Comparison of ENCODE assay signal across 28 cellular contexts in the genomic region with DNA sequence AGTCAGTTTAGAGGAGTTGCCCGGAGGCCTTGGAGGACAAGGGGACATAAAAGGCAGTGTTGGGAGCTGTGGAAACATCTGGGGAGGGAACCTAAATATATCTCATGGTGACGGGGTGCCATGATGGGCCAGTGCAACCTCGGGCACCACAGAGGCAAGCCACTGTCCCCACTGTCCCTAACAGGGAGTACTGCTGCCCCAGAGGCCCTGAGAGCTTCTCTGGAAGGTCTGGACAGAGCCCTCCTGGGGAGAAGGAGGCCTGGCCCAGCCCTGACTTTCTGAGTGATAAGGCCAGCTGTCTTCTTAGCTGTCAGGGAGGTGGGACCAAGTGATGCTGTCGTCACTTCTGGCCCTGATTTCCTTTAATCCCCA. TPM values are rescaled to one million over a fixed set of nuclear protein-coding genes. Genes with fewer than 3 reads are reported as not detected.
DNase-seq lines count a peak whose midpoint lies in the region; TF ChIP-seq lines count a peak whose summit lies in the region.
"Had no signal": no experiment of that assay in that cellular context is flagged by ENCODE, and none has a peak within 500 bp of the region (broad histone marks: within the 10 kb centered on the region; RNA-seq: fewer than 3 reads in every experiment).

No MANE protein-coding gene starts in this region.

- no peak overlapping the region for H3K4ac ChIP-seq in H9 (ENCODE audit: low read depth, low read length)

- no peaks in the 10 kb centered on the region for H3K23me2 ChIP-seq in H9 (ENCODE audit: insufficient read length, low read depth, low read length, poor library complexity, severe bottlenecking)

- no peaks in the 10 kb centered on the region for H3K79me1 ChIP-seq in H9 (ENCODE audit: insufficient read depth, low read depth, low read length, poor library complexity, severe bottlenecking)

- no peak overlapping the region for H4K91ac ChIP-seq in H9 (ENCODE audit: insufficient read length, low read depth, low read length)

- H3K27ac ChIP-seq in H9 (ENCODE audit: insufficient read length, low read depth, low read length): no peak overlapping the region
- peak overlapping the region; percentile 63 to 64 for H3K27ac ChIP-seq in ascending aorta
- H3K27ac ChIP-seq in spleen: peak overlapping the region in 5 of 8 donors; percentile 62 to 78 (median 70)
- H3K27ac ChIP-seq: colonic mucosa, esophagus muscularis mucosa, foreskin keratinocyte, KMS-11, SK-N-MC, uterus had no signal

- H3K14ac ChIP-seq in H9 (ENCODE audit: insufficient read depth, low read length): no peak overlapping the region

- H2BK12ac ChIP-seq in H9 (ENCODE audit: insufficient read length, low read depth, low read length): no peak overlapping the region

- H4K5ac ChIP-seq in H9 (ENCODE audit: insufficient read length, low read depth, low read length): no peak overlapping the region

- H3T11ph ChIP-seq in H9 (ENCODE audit: low read length): no peak overlapping the region

- H2AK5ac ChIP-seq in H9 (ENCODE audit: insufficient read length, low read length): no peak overlapping the region

- intact Hi-C loops in ascending aorta (cut with DNase I): loop anchor here (2.0 kb wide), 1 partner anchor 22 kb away; no protein-coding TSS in a partner anchor
- intact Hi-C loops in spleen (cut with DNase I; ENCODE audit: low total_unique reads): no loop called here
- intact Hi-C loops in activated CD4-positive, alpha-beta T cell treated with anti-CD3 and anti-CD28 coated beads, Interleukin-2, amount 10 ng/mL, durations not matched to agents 24 days and 14 days (cut with micrococcal nuclease): no loop called here

- H3K27me3 Mint-ChIP-seq in H9 (ENCODE audit: low read depth): peaks cover 32% of the 10 kb centered on the region
- peaks cover 47% of the 10 kb centered on the region for H3K27me3 Mint-ChIP-seq in activated CD4-positive, alpha-beta T cell treated with anti-CD3 and anti-CD28 coated beads, Interleukin-2, amount 10 ng/mL, durations not matched to agents 24 days and 14 days

- H3K4me3 ChIP-seq in ascending aorta: no peak overlapping the region
- peak overlapping the region in 4 of 8 donors; percentile 42 to 65 (median 51) for H3K4me3 ChIP-seq in spleen
- H3K4me3 ChIP-seq: colonic mucosa, esophagus muscularis mucosa, SK-N-MC, uterus had no signal

- H2BK15ac ChIP-seq in H9 (ENCODE audit: low read depth, low read length): no peak overlapping the region

- no peaks in the 10 kb centered on the region for H3K36me3 Mint-ChIP-seq in H9 (ENCODE audit: insufficient read depth in 1 of 3, low read depth in 3 of 3)
- no peaks in the 10 kb centered on the region for H3K36me3 Mint-ChIP-seq in activated CD4-positive, alpha-beta T cell treated with anti-CD3 and anti-CD28 coated beads, Interleukin-2, amount 10 ng/mL, durations not matched to agents 24 days and 14 days (ENCODE audit: low read depth)

- H2BK20ac ChIP-seq in H9 (ENCODE audit: low read depth, low read length, poor library complexity, severe bottlenecking): no peak overlapping the region

- H3K79me2 ChIP-seq in H9 (ENCODE audit: insufficient read depth, low read length): no peaks in the 10 kb centered on the region

- no peak overlapping the region for H2BK5ac ChIP-seq in H9 (ENCODE audit: insufficient read length, low read length)

- H3K27me3 ChIP-seq in H9 (ENCODE audit: insufficient read depth, low read length) (peaks cover 4% of the 10 kb centered on the region), ascending aorta (no peaks in the 10 kb centered on the region), spleen (replicated peaks in 1 of 7) (peaks cover 0 to 32% (median 9%) of the 10 kb centered on the region in 7 donors)

- H3K9me3 ChIP-seq in H9 (ENCODE audit: control insufficient read depth, low read depth, low read length) (no peaks in the 10 kb centered on the region), ascending aorta (no peaks in the 10 kb centered on the region), spleen (no peaks in the 10 kb centered on the region)
- H3K9me3 ChIP-seq: colonic mucosa, esophagus muscularis mucosa, uterus had no signal

- no peaks in the 10 kb centered on the region; a peak in 1 of 5 replicates for H3K9me3 Mint-ChIP-seq in H9
- H3K9me3 Mint-ChIP-seq in activated CD4-positive, alpha-beta T cell treated with anti-CD3 and anti-CD28 coated beads, Interleukin-2, amount 10 ng/mL, durations not matched to agents 24 days and 14 days: no peaks in the 10 kb centered on the region
- H3K9me3 Mint-ChIP-seq: activated T-helper 1 cell treated with anti-CD3 and anti-CD28 coated beads, Interleukin-12 subunit alpha, Interleukin-12 subunit beta, Interleukin-2, Interleukin-4 antibody, amounts not matched to agents 30 ng/mL and 10 ng/mL and 1 ng/mL, durations not matched to agents 14 hours and 24 hours and 36 hours; naive B cell had no signal

- no peak overlapping the region for H3K18ac ChIP-seq in H9 (ENCODE audit: insufficient read length, low read depth, low read length)

- no peak overlapping the region for H3K4me3 Mint-ChIP-seq in H9
- no peak overlapping the region for H3K4me3 Mint-ChIP-seq in activated CD4-positive, alpha-beta T cell treated with anti-CD3 and anti-CD28 coated beads, Interleukin-2, amount 10 ng/mL, durations not matched to agents 24 days and 14 days
- H3K4me3 Mint-ChIP-seq: activated T-helper 1 cell treated with anti-CD3 and anti-CD28 coated beads, Interleukin-12 subunit alpha, Interleukin-12 subunit beta, Interleukin-2, Interleukin-4 antibody, amounts not matched to agents 30 ng/mL and 10 ng/mL and 1 ng/mL, durations not matched to agents 14 hours and 24 hours and 36 hours had no signal

- H3K23ac ChIP-seq in H9 (ENCODE audit: insufficient read length, low read depth, low read length): no peak overlapping the region

- no peak overlapping the region; a peak in 1 of 7 replicates for H3K27ac Mint-ChIP-seq in H9
- no peak overlapping the region for H3K27ac Mint-ChIP-seq in activated CD4-positive, alpha-beta T cell treated with anti-CD3 and anti-CD28 coated beads, Interleukin-2, amount 10 ng/mL, durations not matched to agents 24 days and 14 days
- H3K27ac Mint-ChIP-seq: activated T-helper 1 cell treated with anti-CD3 and anti-CD28 coated beads, Interleukin-12 subunit alpha, Interleukin-12 subunit beta, Interleukin-2, Interleukin-4 antibody, amounts not matched to agents 30 ng/mL and 10 ng/mL and 1 ng/mL, durations not matched to agents 14 hours and 24 hours and 36 hours; naive B cell had no signal

- WGBS in H9 (ENCODE audit: extremely low coverage, insufficient read length, low lambda C conversion rate): no CpG with 5 or more reads among the region's 4 CpGs
- WGBS in spleen, 5 donors: 51 to 85% (median 71%) methylated on average over 4 of the region's 4 CpGs

- H3K4me1 ChIP-seq in H9 (ENCODE audit: insufficient read depth, low read length): no peaks in the 10 kb centered on the region
- H3K4me1 ChIP-seq in ascending aorta: peaks cover 19 to 21% of the 10 kb centered on the region in 2 donors
- H3K4me1 ChIP-seq in spleen: peaks cover 5 to 57% (median 35%) of the 10 kb centered on the region in 6 donors
- H3K4me1 ChIP-seq: colonic mucosa, foreskin keratinocyte had no signal

- H3K36me3 ChIP-seq in ascending aorta: no peaks in the 10 kb centered on the region
- H3K36me3 ChIP-seq in spleen: no peaks in the 10 kb centered on the region
- H3K36me3 ChIP-seq: colonic mucosa, esophagus muscularis mucosa, uterus had no signal

- H3K9ac ChIP-seq in H9 (ENCODE audit: extremely low read depth, insufficient read length, low read length): no peak overlapping the region
- H3K9ac ChIP-seq: KMS-11 had no signal

- H2BK120ac ChIP-seq in H9 (ENCODE audit: low read depth, low read length, poor library complexity, severe bottlenecking): no peak overlapping the region

- DNase-seq in H9 (peak; percentile 14), ascending aorta (ENCODE audit: low spot score in 2 of 2) (peak in 1 of 2 donors; percentile 61), mesenteric fat pad (ENCODE audit: low spot score) (peak; percentile 57), spleen (no peak), SIG-M5 treated with dmso at 0.1 percent for 504 hours (lab: John Stamatoyannopoulos, UW; ENCODE audit: unreplicated experiment) (no peak), GM19238 (ENCODE audit: insufficient read length, low spot score) (no peak), SKM-1 treated with dmso at 0.1 percent for 144 hours (lab: John Stamatoyannopoulos, UW; ENCODE audit: unreplicated experiment) (no peak)
- no peak for DNase-seq in activated CD4-positive, alpha-beta T cell treated with anti-CD3 and anti-CD28 coated beads, Interleukin-2, amount 10 ng/mL, durations not matched to agents 24 days and 14 days
- DNase-seq: activated CD4-positive, alpha-beta T cell treated with anti-CD3 and anti-CD28 coated beads for 4 hours; activated naive CD4-positive, alpha-beta T cell treated with anti-CD3 and anti-CD28 coated beads, Interleukin-2, amount 50 U/mL, for 16 hours; amniotic stem cell; colonic mucosa; EL; foreskin keratinocyte; left cardiac atrium; mesendoderm; naive B cell; NCI-H1417; NCI-H2081 treated with DMSO at 0.1 percent for 48 hours; NCI-H345; NCI-H774; stimulated activated CD4-positive, alpha-beta T cell treated with anti-CD3 and anti-CD28 coated beads, Interleukin-2, amount 100 ng/mL, for 48 hours; T-helper 2 cell had no signal

- TF ChIP-seq CTCF in H9 (conservative IDR thresholded peaks at IDR 0.05) (no peak), ascending aorta (IDR thresholded peaks at IDR 0.05) (no peak), spleen (IDR thresholded peaks at IDR 0.05 in 8 of 11, conservative IDR thresholded peaks at IDR 0.05 in 3 of 11) (no peak)

- H2AFZ ChIP-seq in H9 (ENCODE audit: low read length): no peak overlapping the region

- no peak overlapping the region for H4K8ac ChIP-seq in H9 (replicated peaks; ENCODE audit: insufficient read length, low read depth, low read length)

- peaks cover 2% of the 10 kb centered on the region for H4K20me1 ChIP-seq in H9 (ENCODE audit: control insufficient read depth, insufficient read depth, insufficient read length)

- no peak overlapping the region for H3K56ac ChIP-seq in H9 (ENCODE audit: insufficient read length, low read depth, low read length)

- H3K4me2 ChIP-seq in H9 (ENCODE audit: insufficient read depth, insufficient read length, low read length): no peak overlapping the region
- H3K4me2 ChIP-seq: KMS-11 had no signal

- TF ChIP-seq POLR2A in spleen (IDR thresholded peaks at IDR 0.05): no peak

- peaks cover 15 to 30% of the 10 kb centered on the region in 2 experiments for H3K4me1 Mint-ChIP-seq in H9
- peaks cover 2% of the 10 kb centered on the region for H3K4me1 Mint-ChIP-seq in activated CD4-positive, alpha-beta T cell treated with anti-CD3 and anti-CD28 coated beads, Interleukin-2, amount 10 ng/mL, durations not matched to agents 24 days and 14 days

RNA-seq across cellular contexts. Expression of a gene that starts 5.5 kb away (rescaled TPM):
- not detected in 2 replicates for total RNA-seq in H9 (2021)
- total RNA-seq in ascending aorta: 8.8 TPM
- 6.7 TPM for total RNA-seq in mesenteric fat pad
- total RNA-seq in spleen: 100 to 1,000 TPM in 1 of 7 donors, 10 to 100 TPM in 6; 41.1 to 109 (median 63.9) TPM
- polyA plus RNA-seq in spleen: 10 to 100 TPM in 2 of 3 donors, 1 to 10 TPM in 1; 8.2 to 25.2 (median 10.6) TPM
- not detected in 2 replicates for total RNA-seq in activated CD4-positive, alpha-beta T cell treated with anti-CD3 and anti-CD28 coated beads, Interleukin-2, amount 10 ng/mL, durations not matched to agents 24 days and 14 days
- total RNA-seq: activated T-helper 1 cell treated with anti-CD3 and anti-CD28 coated beads, Interleukin-12 subunit alpha, Interleukin-12 subunit beta, Interleukin-2, Interleukin-4 antibody, amounts not matched to agents 30 ng/mL and 10 ng/mL and 1 ng/mL, durations not matched to agents 14 hours and 24 hours and 36 hours; foreskin keratinocyte had no signal
- polyA plus RNA-seq: foreskin keratinocyte had no signal

RNA-seq across cellular contexts. Expression of a gene that starts 41.4 kb away (rescaled TPM):
- 6.2 and 7.4 TPM in 2 replicates for total RNA-seq in H9 (2021)
- total RNA-seq in ascending aorta: 193 TPM
- 49.8 TPM for total RNA-seq in mesenteric fat pad
- 10 to 100 TPM; 21.5 to 48.5 (median 41.6) TPM for total RNA-seq in spleen
- polyA plus RNA-seq in spleen: 10 to 100 TPM in 1 of 3 donors, 1 to 10 TPM in 2; 5.1 to 17.0 (median 6.3) TPM
- 0.05 TPM in 1 of 2 replicates, not detected in the other for total RNA-seq in activated CD4-positive, alpha-beta T cell treated with anti-CD3 and anti-CD28 coated beads, Interleukin-2, amount 10 ng/mL, durations not matched to agents 24 days and 14 days

RNA-seq across cellular contexts. Expression of a gene that starts 48.5 kb away (rescaled TPM):
- total RNA-seq in H9 (2021) (0.26 and 0.35 TPM in 2 replicates), ascending aorta (18.3 TPM), mesenteric fat pad (1.4 TPM), spleen (10 to 100 TPM in 5 of 7 donors, 1 to 10 TPM in 2; 8.3 to 17.5 (median 12.0) TPM)
- polyA plus RNA-seq in spleen: 1 to 10 TPM in 2 of 3 donors, under 1 TPM in 1; 0.99 to 3.3 (median 1.2) TPM
- not detected in 2 replicates for total RNA-seq in activated CD4-positive, alpha-beta T cell treated with anti-CD3 and anti-CD28 coated beads, Interleukin-2, amount 10 ng/mL, durations not matched to agents 24 days and 14 days
- total RNA-seq: activated T-helper 1 cell treated with anti-CD3 and anti-CD28 coated beads, Interleukin-12 subunit alpha, Interleukin-12 subunit beta, Interleukin-2, Interleukin-4 antibody, amounts not matched to agents 30 ng/mL and 10 ng/mL and 1 ng/mL, durations not matched to agents 14 hours and 24 hours and 36 hours had no signal

Comparison
In these comparisons a context has a peak if more than half of its experiments do, and no peak if none do; other contexts are left out.
1. DNase-seq: peak in H9 (single experiment) and mesenteric fat pad (single experiment); none in spleen (single experiment), activated CD4-positive, alpha-beta T cell treated with anti-CD3 and anti-CD28 coated beads, Interleukin-2, amount 10 ng/mL, durations not matched to agents 24 days and 14 days (single experiment), SIG-M5 treated with dmso at 0.1 percent for 504 hours (single experiment), GM19238 (single experiment) and SKM-1 treated with dmso at 0.1 percent for 144 hours (single experiment).